ENCODE assay signal across 16 cellular contexts in the genomic region with DNA sequence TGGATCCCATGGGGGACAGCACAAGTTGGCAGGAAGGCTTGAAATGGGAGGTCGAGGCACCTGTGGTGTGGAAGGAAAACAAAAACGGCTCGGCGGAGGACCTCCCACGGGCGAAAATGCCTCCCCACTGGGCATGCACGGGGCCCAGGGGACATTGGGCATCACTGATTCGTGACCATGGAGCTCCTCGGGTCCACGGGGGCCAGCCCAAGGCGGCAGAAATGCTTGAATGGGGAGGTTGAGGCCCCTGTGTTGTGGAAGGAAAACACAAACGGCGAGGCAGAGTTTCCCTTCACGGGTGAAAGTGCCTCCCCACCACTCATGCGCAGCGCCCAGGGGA.
DNase-seq lines count a peak whose midpoint lies in the region; ATAC-seq, FAIRE-seq and TF ChIP-seq lines count a peak whose summit lies in the region.
"Had no signal": no experiment of that assay in that cellular context is flagged by ENCODE, and none has a peak within 500 bp of the region (broad histone marks: within the 10 kb centered on the region; RNA-seq: fewer than 3 reads in every experiment).

No MANE protein-coding gene starts in this region.

- no peaks in the 10 kb centered on the region for H3K9me3 ChIP-seq in vagina

- no peak for ATAC-seq in Right ventricle myocardium superior (ENCODE audit: poor library complexity)
- ATAC-seq in natural killer cell treated with Interleukin-12 subunit alpha and Interleukin-12 subunit beta and Interleukin-15 and Interleukin-18, amount 100 ng/mL, for 72 hours = no peak
- no peak for ATAC-seq in GM19397 (IDR thresholded peaks at IDR 0.05; ENCODE audit: unreplicated experiment)
- ATAC-seq: stimulated activated naive CD8-positive, alpha-beta T cell treated with anti-CD3 and anti-CD28 coated beads, Interleukin-15, Interleukin-2, amounts not matched to agents 100 U/mL and 50 U/mL, for 24 hours had no signal

- DNase-seq in Right ventricle myocardium superior (peak; percentile 13), cardiac septum (ENCODE audit: low spot score) (no peak), ecto neural progenitor cell (ENCODE audit: low spot score) (peak; percentile 22), vagina (ENCODE audit: extremely low spot score in 2 of 2) (peak; percentile 72 to 79), RCC 7860 (ENCODE audit: low spot score) (no peak), HCEC 1CT (no peak)
- peak; percentile 46 for DNase-seq in natural killer cell treated with Interleukin-12 subunit alpha and Interleukin-12 subunit beta and Interleukin-15 and Interleukin-18, amount 100 ng/mL, for 72 hours (ENCODE audit: low spot score)
- DNase-seq: activated CD4-positive, alpha-beta T cell treated with anti-CD3 and anti-CD28 coated beads, Interleukin-2, amount 50 U/mL, for 1 hour; GDM1; HFFc6; NCI-H1092 treated with DMSO at 0.1 percent for 48 hours; NCI-H2171 treated with DMSO at 0.1 percent for 48 hours; SHP77; stimulated activated naive CD8-positive, alpha-beta T cell treated with anti-CD3 and anti-CD28 coated beads, Interleukin-15, Interleukin-2, amounts not matched to agents 100 U/mL and 50 U/mL, for 24 hours had no signal

- H3K36me3 Mint-ChIP-seq in natural killer cell treated with Interleukin-12 subunit alpha and Interleukin-12 subunit beta and Interleukin-15 and Interleukin-18, amount 100 ng/mL, for 72 hours = peaks cover 9% of the 10 kb centered on the region

- FAIRE-seq in RCC 7860 (lab: Jason Lieb, UNC) = no peak
- FAIRE-seq: keratinocyte had no signal

- TF ChIP-seq CTCF in vagina (IDR thresholded peaks at IDR 0.05) = no peak

- H3K27ac Mint-ChIP-seq in natural killer cell treated with Interleukin-12 subunit alpha and Interleukin-12 subunit beta and Interleukin-15 and Interleukin-18, amount 100 ng/mL, for 72 hours = no peak overlapping the region
- H3K27ac Mint-ChIP-seq: HFFc6 had no signal

- no peaks in the 10 kb centered on the region for H3K27me3 ChIP-seq in vagina

- no peaks in the 10 kb centered on the region for H3K4me1 ChIP-seq in vagina

- no peak overlapping the region for H3K27ac ChIP-seq in vagina

- no peaks in the 10 kb centered on the region for H3K36me3 ChIP-seq in vagina

- no peaks in the 10 kb centered on the region for H3K4me1 Mint-ChIP-seq in natural killer cell treated with Interleukin-12 subunit alpha and Interleukin-12 subunit beta and Interleukin-15 and Interleukin-18, amount 100 ng/mL, for 72 hours (ENCODE audit: low read depth in 2 of 2)

- peaks cover 4% of the 10 kb centered on the region for H3K9me3 Mint-ChIP-seq in natural killer cell treated with Interleukin-12 subunit alpha and Interleukin-12 subunit beta and Interleukin-15 and Interleukin-18, amount 100 ng/mL, for 72 hours

- no peaks in the 10 kb centered on the region for H3K27me3 Mint-ChIP-seq in natural killer cell treated with Interleukin-12 subunit alpha and Interleukin-12 subunit beta and Interleukin-15 and Interleukin-18, amount 100 ng/mL, for 72 hours

- no peak for TF ChIP-seq POLR2A in vagina (IDR thresholded peaks at IDR 0.05)

- no peak overlapping the region for H3K4me3 ChIP-seq in vagina

- intact Hi-C loops in Right ventricle myocardium superior (cut with DNase I) (no loop called here), cardiac septum (cut with DNase I) (no loop called here), vagina (cut with DNase I) (no loop called here)

- H3K4me3 Mint-ChIP-seq in natural killer cell treated with Interleukin-12 subunit alpha and Interleukin-12 subunit beta and Interleukin-15 and Interleukin-18, amount 100 ng/mL, for 72 hours = no peak overlapping the region
- H3K4me3 Mint-ChIP-seq: HFFc6 had no signal

Comparison
In these comparisons a context has a peak if more than half of its experiments do, and no peak if none do; other contexts are left out.
1. DNase-seq: peak in Right ventricle myocardium superior (single experiment), ecto neural progenitor cell (single experiment), natural killer cell treated with Interleukin-12 subunit alpha and Interleukin-12 subunit beta and Interleukin-15 and Interleukin-18, amount 100 ng/mL, for 72 hours (single experiment) and vagina (2 of 2); none in cardiac septum (single experiment), RCC 7860 (single experiment) and HCEC 1CT (single experiment).